In the genomic region with DNA sequence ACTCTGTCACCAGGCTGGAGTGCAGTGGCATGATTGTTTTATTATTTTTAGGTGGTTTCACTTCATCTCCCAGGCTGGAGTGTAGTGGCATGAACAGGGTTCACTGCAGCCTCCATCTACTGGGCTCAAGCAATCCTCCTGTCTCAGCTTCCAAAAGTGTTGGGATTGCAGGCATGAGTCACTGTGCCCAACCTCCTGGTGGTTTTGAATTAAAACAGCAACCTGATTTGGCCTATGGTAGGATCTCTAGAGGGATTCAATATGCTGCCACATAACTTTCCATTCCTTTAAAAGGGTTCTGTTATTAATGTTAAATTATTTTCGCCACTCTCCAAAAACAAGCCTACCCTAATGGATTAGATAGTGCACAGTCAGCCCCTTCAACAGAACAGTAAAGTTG, we compare ENCODE assay signal across 15 cellular contexts. TPM values are rescaled to one million over a fixed set of nuclear protein-coding genes. Genes with fewer than 3 reads are reported as not detected.
DNase-seq lines count a peak whose midpoint lies in the region; TF ChIP-seq lines count a peak whose summit lies in the region.
"Had no signal": no experiment of that assay in that cellular context is flagged by ENCODE, and none has a peak within 500 bp of the region (broad histone marks: within the 10 kb centered on the region; RNA-seq: fewer than 3 reads in every experiment).

No MANE protein-coding gene starts in this region.

- H3K27me3 Mint-ChIP-seq in chondrocyte (ENCODE audit: low read depth), result no peaks in the 10 kb centered on the region
- H3K27me3 Mint-ChIP-seq: activated naive CD8-positive, alpha-beta T cell treated with anti-CD3 and anti-CD28 coated beads for 36 hours had no signal

- H3K4me1 Mint-ChIP-seq in chondrocyte (ENCODE audit: low read depth), result peaks cover 21% of the 10 kb centered on the region
- H3K4me1 Mint-ChIP-seq: nephron had no signal

- no peaks in the 10 kb centered on the region for H3K9me3 Mint-ChIP-seq in chondrocyte (ENCODE audit: low read depth)
- H3K9me3 Mint-ChIP-seq: activated naive CD8-positive, alpha-beta T cell treated with anti-CD3 and anti-CD28 coated beads for 36 hours; nephron had no signal

- TF ChIP-seq CTCF in chondrocyte (IDR thresholded peaks at IDR 0.05), result peak; percentile 24

- H3K27ac Mint-ChIP-seq in chondrocyte (ENCODE audit: unreplicated experiment), result no peak overlapping the region
- H3K27ac Mint-ChIP-seq: activated naive CD8-positive, alpha-beta T cell treated with anti-CD3 and anti-CD28 coated beads for 36 hours; nephron had no signal

- H3K36me3 Mint-ChIP-seq in chondrocyte (ENCODE audit: low read depth), result no peaks in the 10 kb centered on the region
- H3K36me3 Mint-ChIP-seq: activated naive CD8-positive, alpha-beta T cell treated with anti-CD3 and anti-CD28 coated beads for 36 hours had no signal

- DNase-seq in EH (ENCODE audit: low read depth), result peak; percentile 58
- peak; percentile 68 for DNase-seq in NCI-H226
- DNase-seq in chondrocyte (ENCODE audit: low spot score), result no peak
- peak; percentile 46 for DNase-seq in kidney tubule cell (ENCODE audit: low spot score)
- no peak for DNase-seq in NCI-H69 (lab: John Stamatoyannopoulos, UW)
- DNase-seq in cerebellar nuclear complex (lab: John Stamatoyannopoulos, UW), result no peak
- DNase-seq in NCI-H1436 (lab: John Stamatoyannopoulos, UW), result no peak
- no peak for DNase-seq in HPDE6-E6E7 (ENCODE audit: extremely low spot score)
- DNase-seq: activated CD4-positive, CD25-positive, alpha-beta regulatory T cell; activated naive CD8-positive, alpha-beta T cell treated with anti-CD3 and anti-CD28 coated beads for 36 hours; glutamatergic neuron; left lung; MM.1S; stimulated activated CD4-positive, alpha-beta T cell treated with anti-CD3 and anti-CD28 coated beads, Interleukin-2, amount 100 ng/mL, for 48 hours had no signal

- H3K4me3 Mint-ChIP-seq in chondrocyte (ENCODE audit: unreplicated experiment), result no peak overlapping the region
- H3K4me3 Mint-ChIP-seq: activated naive CD8-positive, alpha-beta T cell treated with anti-CD3 and anti-CD28 coated beads for 36 hours; nephron had no signal

RNA-seq across cellular contexts. Expression of a gene that starts 9.9 kb away (rescaled TPM):
- total RNA-seq in chondrocyte, result 112 to 117 TPM (median 112 TPM) in 3 replicates

RNA-seq across cellular contexts. Expression of a gene that starts 15.6 kb away (rescaled TPM):
- total RNA-seq in chondrocyte, result 19.8 to 21.9 TPM (median 19.9 TPM) in 3 replicates

Comparison
In these comparisons a context has a peak if more than half of its experiments do, and no peak if none do; other contexts are left out.
1. DNase-seq: peak in EH (single experiment), NCI-H226 (single experiment) and kidney tubule cell (single experiment); none in chondrocyte (single experiment), NCI-H69 (single experiment), cerebellar nuclear complex (0 of 2), NCI-H1436 (single experiment) and HPDE6-E6E7 (single experiment).